Comparison of ENCODE assay signal across 21 cellular contexts in genomic region chr6:11276228-11276627, GRCh38. TPM values are rescaled to one million over a fixed set of nuclear protein-coding genes. Genes with fewer than 3 reads are reported as not detected.
DNase-seq lines count a peak whose midpoint lies in the region; ATAC-seq and TF ChIP-seq lines count a peak whose summit lies in the region.
"Had no signal": no experiment of that assay in that cellular context is flagged by ENCODE, and none has a peak within 500 bp of the region (broad histone marks: within the 10 kb centered on the region; RNA-seq: fewer than 3 reads in every experiment).

No MANE protein-coding gene starts in this region.

- POLR2A ChIA-PET in HEK293 (lab: Yijun Ruan, JAX): no interaction called here

- ATAC-seq in effector memory CD8-positive, alpha-beta T cell (replicated peaks): no peak
- ATAC-seq in GM18520 (IDR thresholded peaks at IDR 0.05; ENCODE audit: unreplicated experiment) (no peak), GM19328 (IDR thresholded peaks at IDR 0.05; ENCODE audit: unreplicated experiment) (no peak), left colon (no peak)

- TF ChIP-seq CTCF in HEK293 (tag by site-specific recombination; IDR thresholded peaks at IDR 0.05): no peak
- no peak for TF ChIP-seq CTCF in neutrophil (IDR thresholded peaks at IDR 0.05)

- no peaks in the 10 kb centered on the region for H3K9me3 Mint-ChIP-seq in T-helper 1 cell treated with Interleukin-12 subunit alpha and Interleukin-12 subunit beta and Interleukin-4 antibody, amounts not matched to agents 30 μg/mL and 1 μg/mL, for 36 hours
- no peaks in the 10 kb centered on the region for H3K9me3 Mint-ChIP-seq in effector memory CD8-positive, alpha-beta T cell

- H3K36me3 ChIP-seq in HEK293 (ENCODE audit: control insufficient read depth in 2 of 2, insufficient read depth in 1 of 2, low read length in 2 of 2) (no peaks in the 10 kb centered on the region), neutrophil (peaks cover 60% of the 10 kb centered on the region)
- H3K36me3 ChIP-seq: brain microvascular endothelial cell, esophagus muscularis mucosa, tibial nerve had no signal

- H3K4me1 Mint-ChIP-seq in T-helper 1 cell treated with Interleukin-12 subunit alpha and Interleukin-12 subunit beta and Interleukin-4 antibody, amounts not matched to agents 30 μg/mL and 1 μg/mL, for 36 hours (ENCODE audit: low read depth): peaks cover 36% of the 10 kb centered on the region
- peaks cover 53 to 58% of the 10 kb centered on the region in 2 donors for H3K4me1 Mint-ChIP-seq in effector memory CD8-positive, alpha-beta T cell (ENCODE audit: low read depth in 2 of 2)

- H3K9me3 ChIP-seq in HEK293 (ENCODE audit: control insufficient read depth, insufficient read depth, low read depth, low read length): no peaks in the 10 kb centered on the region
- H3K9me3 ChIP-seq in neutrophil: no peaks in the 10 kb centered on the region
- H3K9me3 ChIP-seq: esophagus muscularis mucosa, tibial nerve had no signal

- intact Hi-C loops in left colon (cut with DNase I, micrococcal nuclease): no loop called here

- H3K27ac Mint-ChIP-seq in T-helper 1 cell treated with Interleukin-12 subunit alpha and Interleukin-12 subunit beta and Interleukin-4 antibody, amounts not matched to agents 30 μg/mL and 1 μg/mL, for 36 hours: peak overlapping the region; percentile 86
- H3K27ac Mint-ChIP-seq in effector memory CD8-positive, alpha-beta T cell: peak overlapping the region; percentile 85 to 95

- H3K27ac ChIP-seq in HEK293 (ENCODE audit: extremely low read depth, low read depth, low read length) (no peak overlapping the region), neutrophil (peak overlapping the region; percentile 55)
- H3K27ac ChIP-seq: dorsolateral prefrontal cortex, esophagus muscularis mucosa, KMS-11, SK-N-MC had no signal

- H3K27me3 Mint-ChIP-seq in T-helper 1 cell treated with Interleukin-12 subunit alpha and Interleukin-12 subunit beta and Interleukin-4 antibody, amounts not matched to agents 30 μg/mL and 1 μg/mL, for 36 hours (ENCODE audit: low read depth): no peaks in the 10 kb centered on the region
- H3K27me3 Mint-ChIP-seq in effector memory CD8-positive, alpha-beta T cell: no peaks in the 10 kb centered on the region

- peaks cover 50% of the 10 kb centered on the region for H3K36me3 Mint-ChIP-seq in T-helper 1 cell treated with Interleukin-12 subunit alpha and Interleukin-12 subunit beta and Interleukin-4 antibody, amounts not matched to agents 30 μg/mL and 1 μg/mL, for 36 hours (ENCODE audit: low read depth)
- H3K36me3 Mint-ChIP-seq in effector memory CD8-positive, alpha-beta T cell (ENCODE audit: insufficient read depth): peaks cover 5% of the 10 kb centered on the region

- H3K4me3 ChIP-seq in HEK293 (ENCODE audit: low read depth, low read length) (no peak overlapping the region), neutrophil (ENCODE audit: low read depth in 1 of 2, low read length in 1 of 2) (no peak overlapping the region)
- H3K4me3 ChIP-seq: dorsolateral prefrontal cortex, esophagus muscularis mucosa, SK-N-MC, tibial nerve had no signal

- H3K4me3 Mint-ChIP-seq in T-helper 1 cell treated with Interleukin-12 subunit alpha and Interleukin-12 subunit beta and Interleukin-4 antibody, amounts not matched to agents 30 μg/mL and 1 μg/mL, for 36 hours: peak overlapping the region; percentile 12
- peak overlapping the region; percentile 58 to 67 for H3K4me3 Mint-ChIP-seq in effector memory CD8-positive, alpha-beta T cell

- H3K4me1 ChIP-seq in HEK293 (ENCODE audit: control insufficient read depth, insufficient read depth, low read length) (peaks cover 19% of the 10 kb centered on the region), neutrophil (ENCODE audit: control insufficient read depth in 1 of 2, insufficient read depth in 1 of 2, low read depth in 1 of 2, low read length in 1 of 2) (no peaks in the 10 kb centered on the region)

- DNase-seq in T-helper 1 cell: no peak
- DNase-seq in effector memory CD8-positive, alpha-beta T cell: no peak
- no peak for DNase-seq in left colon
- DNase-seq: 8988T; activated naive CD4-positive, alpha-beta T cell treated with anti-CD3 and anti-CD28 coated beads, Interleukin-2, amount 50 U/mL, for 16 hours; dorsolateral prefrontal cortex; EL; NCI-H1092 treated with DMSO at 0.1 percent for 48 hours; NCI-H774; occipital lobe; stimulated activated CD4-positive, alpha-beta T cell treated with anti-CD3 and anti-CD28 coated beads, Interleukin-4, amount 100 ng/mL, for 4 hours had no signal

- H3K27me3 ChIP-seq in neutrophil: no peaks in the 10 kb centered on the region
- H3K27me3 ChIP-seq: brain microvascular endothelial cell, dorsolateral prefrontal cortex, esophagus muscularis mucosa, tibial nerve had no signal

- CTCF ChIA-PET in HEK293 (lab: Yijun Ruan, JAX): interaction anchor here (1.5 to 2.5 kb wide), 3 partner anchors 21 to 220 kb away, joined by 3 to 10 read pairs (median 6); no protein-coding TSS in a partner anchor

TF ChIP-seq in HEK293, 187 proteins besides CTCF, POLR2A, EP300 and RAD21:
- TF ChIP-seq REST (tag by site-specific recombination; IDR thresholded peaks at IDR 0.05) (no peak), ZSCAN4 (tag by site-specific recombination; IDR thresholded peaks at IDR 0.05) (peak; percentile 70)

RNA-seq across cellular contexts. Expression of gene NEDD9, which starts 43.8 kb away (rescaled TPM):
- total RNA-seq in left colon: 10 to 100 TPM; 58.9 to 84.8 TPM
